Comparison of ENCODE assay signal across 9 cellular contexts in genomic region chr15:37208475-37209363, GRCh38.
"Had no signal": no experiment of that assay in that cellular context is flagged by ENCODE, and none has a peak within 500 bp of the region (broad histone marks: within the 10 kb centered on the region; RNA-seq: fewer than 3 reads in every experiment).

No MANE protein-coding gene starts in this region.

- H3K4me3 ChIP-seq: GM23338, K562 had no signal

- FAIRE-seq: H1, H54, K562 had no signal

- H3K4me2 ChIP-seq: GM23338 had no signal

- H2AFZ ChIP-seq: GM23338 had no signal

- DNase-seq: H9, HCEC 1CT, IMR-90, KG1 had no signal

- ATAC-seq: GM23338, K562 had no signal

- H3K27ac ChIP-seq: HL-60 had no signal
